33 cellular contexts compared by ENCODE assay signal in genomic region chr11:58939277-58939676, GRCh38. TPM values are rescaled to one million over a fixed set of nuclear protein-coding genes. Genes with fewer than 3 reads are reported as not detected.
"Had no signal": no experiment of that assay in that cellular context is flagged by ENCODE, and none has a peak within 500 bp of the region (broad histone marks: within the 10 kb centered on the region; RNA-seq: fewer than 3 reads in every experiment).

TSS of gene GLYATL1 (plus strand) at chr11:58939488. CDS start at chr11:58947088, 7,600 bp downstream.

- H3K27me3 ChIP-seq: colonic mucosa, esophagus squamous epithelium, gastrocnemius medialis, left lung had no signal

- H3K9me3 ChIP-seq: colonic mucosa, esophagus squamous epithelium, gastrocnemius medialis, heart right ventricle, left lung, lower lobe of right lung, mucosa of descending colon had no signal

- FAIRE-seq: endometrium, islet of Langerhans, keratinocyte had no signal

- DNase-seq: cerebellar nuclear complex; colonic mucosa; cortex of kidney; effector CD8-positive, alpha-beta T cell; effector memory CD8-positive, alpha-beta T cell; endodermal cell; erythroblast; esophagus squamous epithelium; foreskin fibroblast; foreskin melanocyte; gastrocnemius medialis; glutamatergic neuron; head of caudate nucleus; heart right ventricle; hippocampal formation; kidney glomerular epithelial cell; left colon; left lung; lower lobe of right lung; mesenchymal stem cell; mucosa of descending colon had no signal

- H3K4me1 Mint-ChIP-seq: endodermal cell, mesothelial cell of epicardium had no signal

- H3K9me3 Mint-ChIP-seq: dendritic cell treated with granulocyte-macrophage colony-stimulating factor and Interleukin-4, amounts not matched to agents 40 ng/mL and 50 ng/mL, for 4 days; effector memory CD8-positive, alpha-beta T cell; endodermal cell; mesothelial cell of epicardium had no signal

- H3K27me3 Mint-ChIP-seq: dendritic cell treated with granulocyte-macrophage colony-stimulating factor and Interleukin-4, amounts not matched to agents 40 ng/mL and 50 ng/mL, for 4 days had no signal

- ATAC-seq: effector memory CD8-positive, alpha-beta T cell; gastrocnemius medialis; heart right ventricle; left colon; left lung; lower lobe of right lung; mucosa of descending colon had no signal

- H3K27ac Mint-ChIP-seq: dendritic cell treated with granulocyte-macrophage colony-stimulating factor and Interleukin-4, amounts not matched to agents 40 ng/mL and 50 ng/mL, for 4 days; effector memory CD8-positive, alpha-beta T cell; endodermal cell; mesothelial cell of epicardium had no signal

- H3K27ac ChIP-seq: colonic mucosa, epithelial cell of prostate, esophagus squamous epithelium, gastrocnemius medialis, heart right ventricle, left lung, lower lobe of right lung had no signal

- H3K36me3 Mint-ChIP-seq: mesothelial cell of epicardium had no signal

- H3K4me3 Mint-ChIP-seq: dendritic cell treated with granulocyte-macrophage colony-stimulating factor and Interleukin-4, amounts not matched to agents 40 ng/mL and 50 ng/mL, for 4 days; effector memory CD8-positive, alpha-beta T cell; endodermal cell; mesothelial cell of epicardium had no signal

- H3K4me1 ChIP-seq: colonic mucosa, esophagus squamous epithelium, gastrocnemius medialis, heart right ventricle, left lung, lower lobe of right lung had no signal

- H3K36me3 ChIP-seq: colonic mucosa, esophagus squamous epithelium, gastrocnemius medialis, heart right ventricle, left lung, lower lobe of right lung had no signal

- H3K4me3 ChIP-seq: colonic mucosa, esophagus squamous epithelium, gastrocnemius medialis, heart right ventricle, left lung, lower lobe of right lung, mucosa of descending colon had no signal

RNA-seq across cellular contexts. Expression of gene GLYATL1, which starts in this region (rescaled TPM):
- total RNA-seq: chondrocyte, dermis microvascular lymphatic vessel endothelial cell, esophagus squamous epithelium, glomerular endothelial cell, heart right ventricle, left lung, lower lobe of right lung, lung microvascular endothelial cell, mesenteric fat pad, myocyte had no signal
